ENCODE assay signal across 8 cellular contexts in genomic region chr19:45444318-45445041, GRCh38. TPM values are rescaled to one million over a fixed set of nuclear protein-coding genes. Genes with fewer than 3 reads are reported as not detected.
DNase-seq lines count a peak whose midpoint lies in the region; ATAC-seq and TF ChIP-seq lines count a peak whose summit lies in the region.

No MANE protein-coding gene starts in this region.

- peak; percentile 34 for TF ChIP-seq CTCF in GM10266 (IDR thresholded peaks at IDR 0.05; ENCODE audit: control insufficient read depth, insufficient read depth, low read depth, missing control alignments)

- ATAC-seq in HG02798 (IDR thresholded peaks at IDR 0.05; ENCODE audit: poor library complexity, unreplicated experiment): peak; percentile 61
- no peak for ATAC-seq in GM19328 (IDR thresholded peaks at IDR 0.05; ENCODE audit: unreplicated experiment)

- no peaks in the 10 kb centered on the region for H3K9me3 ChIP-seq in mesodermal cell (ENCODE audit: control insufficient read depth, low read length)

- peaks cover 19% of the 10 kb centered on the region for H3K4me1 ChIP-seq in mesodermal cell (ENCODE audit: control insufficient read depth, insufficient read depth, low read length, poor library complexity, severe bottlenecking)

- peak; percentile 96 for DNase-seq in GM10266 (ENCODE audit: extremely low spot score)
- peak; percentile 44 for DNase-seq in NOMO-1 treated with dmso at 0.1 percent for 144 hours (lab: John Stamatoyannopoulos, UW; ENCODE audit: unreplicated experiment)
- peak; percentile 68 for DNase-seq in activated T-cell treated with anti-CD3 and anti-CD28 coated beads for 24 hours (ENCODE audit: low read depth)
- DNase-seq in epidermal melanocyte (ENCODE audit: insufficient read length, low spot score): peak; percentile 96
- DNase-seq in stimulated activated CD8-positive, alpha-beta memory T cell treated with anti-CD3 and anti-CD28 coated beads, Interleukin-4, amount 100 ng/mL, for 24 hours (ENCODE audit: low read depth): peak; percentile 76

- H3K36me3 ChIP-seq in mesodermal cell (ENCODE audit: control insufficient read depth, insufficient read depth, low read length): no peaks in the 10 kb centered on the region

- WGBS in mesodermal cell (ENCODE audit: insufficient coverage in 2 of 2), 2 experiments: 17 to 22% methylated on average over 28 of the region's 47 CpGs

- peak overlapping the region; percentile 47 for H3K4me3 ChIP-seq in mesodermal cell (ENCODE audit: extremely low read depth, insufficient read depth, low read length, poor library complexity, severe bottlenecking)

- peak overlapping the region; percentile 99 for H3K27ac ChIP-seq in mesodermal cell (ENCODE audit: low read depth, low read length, severe bottlenecking)

RNA-seq across cellular contexts. Expression of gene ERCC1, which starts 20.8 kb away (rescaled TPM):
- 112 TPM for polyA plus RNA-seq in mesodermal cell (2013, experiment 1 of 2)
- 94.3 TPM for polyA plus RNA-seq in mesodermal cell (2013, experiment 2 of 2)

RNA-seq across cellular contexts. Expression of gene FOSB, which starts 23.3 kb away (rescaled TPM):
- polyA plus RNA-seq in mesodermal cell (2013, experiment 1 of 2): 2.4 TPM
- 3.2 TPM for polyA plus RNA-seq in mesodermal cell (2013, experiment 2 of 2)

RNA-seq across cellular contexts. Expression of gene POLR1G, which starts 38.0 kb away (rescaled TPM):
- polyA plus RNA-seq in mesodermal cell (2013, experiment 1 of 2): 5.2 TPM
- polyA plus RNA-seq in mesodermal cell (2013, experiment 2 of 2): 4.6 TPM

RNA-seq across cellular contexts. Expression of gene PPP1R13L, which starts 39.6 kb away (rescaled TPM):
- 32.4 TPM for polyA plus RNA-seq in mesodermal cell (2013, experiment 1 of 2)
- polyA plus RNA-seq in mesodermal cell (2013, experiment 2 of 2): 27.7 TPM

RNA-seq across cellular contexts. Expression of gene RTN2, which starts 52.4 kb away (rescaled TPM):
- 59.0 TPM for polyA plus RNA-seq in mesodermal cell (2013, experiment 1 of 2)
- 55.5 TPM for polyA plus RNA-seq in mesodermal cell (2013, experiment 2 of 2)

Comparison
In these comparisons a context has a peak if more than half of its experiments do, and no peak if none do; other contexts are left out.
1. DNase-seq: peak in every context shown above with its lines; median percentile 96 in GM10266; 96 in epidermal melanocyte; 76 in stimulated activated CD8-positive, alpha-beta memory T cell treated with anti-CD3 and anti-CD28 coated beads, Interleukin-4, amount 100 ng/mL, for 24 hours; 68 in activated T-cell treated with anti-CD3 and anti-CD28 coated beads for 24 hours; 44 in NOMO-1 treated with dmso at 0.1 percent for 144 hours.